1 cellular context compared by ENCODE assay signal in the genomic region with DNA sequence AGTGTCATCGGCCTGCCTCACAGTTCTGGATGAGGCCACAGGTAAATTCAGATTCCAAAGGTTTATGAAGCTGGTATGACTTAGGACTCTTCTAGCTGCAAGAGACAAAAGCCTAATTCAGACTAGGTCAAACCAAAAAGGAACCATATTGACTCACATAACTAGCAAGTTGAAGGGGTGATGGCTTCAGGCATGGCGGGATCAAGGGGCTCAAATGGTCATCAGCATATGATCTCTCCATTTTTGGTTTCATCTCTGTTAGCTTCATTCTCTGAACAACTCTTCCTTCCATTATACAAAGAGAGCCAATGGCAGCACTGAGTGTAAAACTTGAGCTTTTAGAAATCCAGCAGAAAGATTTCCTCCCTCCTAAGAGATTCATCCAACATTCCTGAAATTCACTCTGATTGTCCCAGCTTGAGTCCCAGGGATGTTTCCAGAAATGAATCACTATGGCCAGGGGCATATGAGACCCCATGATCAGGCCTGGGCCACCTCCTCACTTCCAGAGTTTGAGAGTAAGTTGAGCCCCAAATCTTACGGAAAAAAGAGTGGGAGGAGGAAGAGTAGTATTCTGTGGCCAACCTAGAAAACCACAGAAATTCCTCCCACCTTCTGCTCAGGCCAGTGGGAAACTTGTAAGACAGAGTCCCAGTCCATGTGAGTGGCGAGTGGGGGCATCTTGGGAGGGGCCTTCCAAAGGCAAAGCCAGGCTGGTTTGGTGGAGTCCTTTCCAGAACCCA.
TF ChIP-seq lines count a peak whose summit lies in the region.

No MANE protein-coding gene starts in this region.

TF ChIP-seq in K562, 482 proteins besides CTCF, POLR2A, EP300 and RAD21 (continues in another document):
- no peak for TF ChIP-seq FIP1L1 (IDR thresholded peaks at IDR 0.05; ENCODE audit: low read depth, low read length, poor library complexity, severe bottlenecking)
- no peak for TF ChIP-seq FOXA3 (CRISPR knock-in tag; conservative IDR thresholded peaks at IDR 0.05 in 1 of 2, IDR thresholded peaks at IDR 0.05 in 1 of 2)
- no peak for TF ChIP-seq TCFL5 (CRISPR knock-in tag; conservative IDR thresholded peaks at IDR 0.05)
- TF ChIP-seq ZBTB1 (CRISPR knock-in tag; IDR thresholded peaks at IDR 0.05; ENCODE audit: borderline replicate concordance, low read depth) = peak; percentile 85; the same call in 1 of the 2 replicates
- no peak for TF ChIP-seq POLR3G (IDR thresholded peaks at IDR 0.05; ENCODE audit: extremely low read depth, insufficient read length, insufficient replicate concordance)
- TF ChIP-seq PCBP1 (IDR thresholded peaks at IDR 0.05; ENCODE audit: low read depth, low read length, poor library complexity, severe bottlenecking) = no peak
- TF ChIP-seq ZNF3 (CRISPR knock-in tag; IDR thresholded peaks at IDR 0.05) = no peak
- TF ChIP-seq ZNF644 (tag; IDR thresholded peaks at IDR 0.05; ENCODE audit: low read depth) = no peak
- TF ChIP-seq ZBTB12 (CRISPR knock-in tag; IDR thresholded peaks at IDR 0.05) = no peak
- TF ChIP-seq NR1H2 (CRISPR knock-in tag; IDR thresholded peaks at IDR 0.05) = no peak
- no peak for TF ChIP-seq NUFIP1 (IDR thresholded peaks at IDR 0.05; ENCODE audit: partially characterized antibody)
- no peak for TF ChIP-seq ARID2 (IDR thresholded peaks at IDR 0.05)
- TF ChIP-seq, protein P1, sequence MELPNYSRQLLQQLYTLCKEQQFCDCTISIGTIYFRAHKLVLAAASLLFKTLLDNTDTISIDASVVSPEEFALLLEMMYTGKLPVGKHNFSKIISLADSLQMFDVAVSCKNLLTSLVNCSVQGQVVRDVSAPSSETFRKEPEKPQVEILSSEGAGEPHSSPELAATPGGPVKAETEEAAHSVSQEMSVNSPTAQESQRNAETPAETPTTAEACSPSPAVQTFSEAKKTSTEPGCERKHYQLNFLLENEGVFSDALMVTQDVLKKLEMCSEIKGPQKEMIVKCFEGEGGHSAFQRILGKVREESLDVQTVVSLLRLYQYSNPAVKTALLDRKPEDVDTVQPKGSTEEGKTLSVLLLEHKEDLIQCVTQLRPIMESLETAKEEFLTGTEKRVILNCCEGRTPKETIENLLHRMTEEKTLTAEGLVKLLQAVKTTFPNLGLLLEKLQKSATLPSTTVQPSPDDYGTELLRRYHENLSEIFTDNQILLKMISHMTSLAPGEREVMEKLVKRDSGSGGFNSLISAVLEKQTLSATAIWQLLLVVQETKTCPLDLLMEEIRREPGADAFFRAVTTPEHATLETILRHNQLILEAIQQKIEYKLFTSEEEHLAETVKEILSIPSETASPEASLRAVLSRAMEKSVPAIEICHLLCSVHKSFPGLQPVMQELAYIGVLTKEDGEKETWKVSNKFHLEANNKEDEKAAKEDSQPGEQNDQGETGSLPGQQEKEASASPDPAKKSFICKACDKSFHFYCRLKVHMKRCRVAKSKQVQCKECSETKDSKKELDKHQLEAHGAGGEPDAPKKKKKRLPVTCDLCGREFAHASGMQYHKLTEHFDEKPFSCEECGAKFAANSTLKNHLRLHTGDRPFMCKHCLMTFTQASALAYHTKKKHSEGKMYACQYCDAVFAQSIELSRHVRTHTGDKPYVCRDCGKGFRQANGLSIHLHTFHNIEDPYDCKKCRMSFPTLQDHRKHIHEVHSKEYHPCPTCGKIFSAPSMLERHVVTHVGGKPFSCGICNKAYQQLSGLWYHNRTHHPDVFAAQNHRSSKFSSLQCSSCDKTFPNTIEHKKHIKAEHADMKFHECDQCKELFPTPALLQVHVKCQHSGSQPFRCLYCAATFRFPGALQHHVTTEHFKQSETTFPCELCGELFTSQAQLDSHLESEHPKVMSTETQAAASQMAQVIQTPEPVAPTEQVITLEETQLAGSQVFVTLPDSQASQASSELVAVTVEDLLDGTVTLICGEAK (IDR thresholded peaks at IDR 0.05) = no peak
- TF ChIP-seq, protein P1 (CRISPR knock-in tag; IDR thresholded peaks at IDR 0.05) = no peak
- TF ChIP-seq ZNF436 (CRISPR knock-in tag; IDR thresholded peaks at IDR 0.05) = no peak
- TF ChIP-seq SFPQ (IDR thresholded peaks at IDR 0.05; ENCODE audit: low read depth, low read length) = no peak
- no peak for TF ChIP-seq FOXJ2 (tag; IDR thresholded peaks at IDR 0.05)
- no peak for TF ChIP-seq ZFP1 (CRISPR knock-in tag; IDR thresholded peaks at IDR 0.05)
- TF ChIP-seq STAT6 (CRISPR knock-in tag; IDR thresholded peaks at IDR 0.05) = no peak
- TF ChIP-seq E2F3 (CRISPR knock-in tag; IDR thresholded peaks at IDR 0.05) = no peak
- no peak for TF ChIP-seq SMAD4 (CRISPR knock-in tag; conservative IDR thresholded peaks at IDR 0.05)
- no peak for TF ChIP-seq ATF7 (IDR thresholded peaks at IDR 0.05)
- TF ChIP-seq ZNF347 (CRISPR knock-in tag; IDR thresholded peaks at IDR 0.05; ENCODE audit: low read depth) = no peak
- no peak for TF ChIP-seq CBX5 (IDR thresholded peaks at IDR 0.05; ENCODE audit: borderline replicate concordance, low read depth)
- TF ChIP-seq, protein P2, sequence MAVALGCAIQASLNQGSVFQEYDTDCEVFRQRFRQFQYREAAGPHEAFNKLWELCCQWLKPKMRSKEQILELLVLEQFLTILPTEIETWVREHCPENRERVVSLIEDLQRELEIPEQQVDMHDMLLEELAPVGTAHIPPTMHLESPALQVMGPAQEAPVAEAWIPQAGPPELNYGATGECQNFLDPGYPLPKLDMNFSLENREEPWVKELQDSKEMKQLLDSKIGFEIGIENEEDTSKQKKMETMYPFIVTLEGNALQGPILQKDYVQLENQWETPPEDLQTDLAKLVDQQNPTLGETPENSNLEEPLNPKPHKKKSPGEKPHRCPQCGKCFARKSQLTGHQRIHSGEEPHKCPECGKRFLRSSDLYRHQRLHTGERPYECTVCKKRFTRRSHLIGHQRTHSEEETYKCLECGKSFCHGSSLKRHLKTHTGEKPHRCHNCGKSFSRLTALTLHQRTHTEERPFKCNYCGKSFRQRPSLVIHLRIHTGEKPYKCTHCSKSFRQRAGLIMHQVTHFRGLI (CRISPR knock-in tag; IDR thresholded peaks at IDR 0.05) = no peak
- no peak for TF ChIP-seq BRF2 (IDR thresholded peaks at IDR 0.05; ENCODE audit: borderline replicate concordance, insufficient read depth, insufficient read length)
- no peak for TF ChIP-seq ZNF121 (CRISPR knock-in tag; conservative IDR thresholded peaks at IDR 0.05)
- TF ChIP-seq PYGO2 (tag; IDR thresholded peaks at IDR 0.05) = no peak
- TF ChIP-seq PREB (CRISPR knock-in tag; IDR thresholded peaks at IDR 0.05) = no peak
- TF ChIP-seq ZNF561 (CRISPR knock-in tag; conservative IDR thresholded peaks at IDR 0.05) = no peak
- TF ChIP-seq, protein P3, sequence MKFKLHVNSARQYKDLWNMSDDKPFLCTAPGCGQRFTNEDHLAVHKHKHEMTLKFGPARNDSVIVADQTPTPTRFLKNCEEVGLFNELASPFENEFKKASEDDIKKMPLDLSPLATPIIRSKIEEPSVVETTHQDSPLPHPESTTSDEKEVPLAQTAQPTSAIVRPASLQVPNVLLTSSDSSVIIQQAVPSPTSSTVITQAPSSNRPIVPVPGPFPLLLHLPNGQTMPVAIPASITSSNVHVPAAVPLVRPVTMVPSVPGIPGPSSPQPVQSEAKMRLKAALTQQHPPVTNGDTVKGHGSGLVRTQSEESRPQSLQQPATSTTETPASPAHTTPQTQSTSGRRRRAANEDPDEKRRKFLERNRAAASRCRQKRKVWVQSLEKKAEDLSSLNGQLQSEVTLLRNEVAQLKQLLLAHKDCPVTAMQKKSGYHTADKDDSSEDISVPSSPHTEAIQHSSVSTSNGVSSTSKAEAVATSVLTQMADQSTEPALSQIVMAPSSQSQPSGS (CRISPR knock-in tag; IDR thresholded peaks at IDR 0.05) = no peak
- TF ChIP-seq TEAD1 (CRISPR knock-in tag; IDR thresholded peaks at IDR 0.05) = peak in 1 of 2 experiments; percentile 34; a peak in 1 of 4 replicates
- no peak for TF ChIP-seq RHOXF2B (CRISPR knock-in tag; conservative IDR thresholded peaks at IDR 0.05)
- TF ChIP-seq ZNF143 (CRISPR knock-in tag; IDR thresholded peaks at IDR 0.05) = no peak
- TF ChIP-seq RBM22 (IDR thresholded peaks at IDR 0.05; ENCODE audit: low read depth, low read length, poor library complexity, severe bottlenecking) = no peak
- no peak for TF ChIP-seq CBX1 (IDR thresholded peaks at IDR 0.05; ENCODE audit: low read depth)
- TF ChIP-seq POLR2AphosphoS2 (IDR thresholded peaks at IDR 0.05; ENCODE audit: low read length) = no peak
- no peak for TF ChIP-seq ZKSCAN3 (CRISPR knock-in tag; IDR thresholded peaks at IDR 0.05)
- TF ChIP-seq, protein P4, sequence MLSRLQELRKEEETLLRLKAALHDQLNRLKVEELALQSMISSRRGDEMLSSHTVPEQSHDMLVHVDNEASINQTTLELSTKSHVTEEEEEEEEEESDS (CRISPR knock-in tag; IDR thresholded peaks at IDR 0.05) = no peak
